8 cellular contexts compared by ENCODE assay signal in the genomic region with DNA sequence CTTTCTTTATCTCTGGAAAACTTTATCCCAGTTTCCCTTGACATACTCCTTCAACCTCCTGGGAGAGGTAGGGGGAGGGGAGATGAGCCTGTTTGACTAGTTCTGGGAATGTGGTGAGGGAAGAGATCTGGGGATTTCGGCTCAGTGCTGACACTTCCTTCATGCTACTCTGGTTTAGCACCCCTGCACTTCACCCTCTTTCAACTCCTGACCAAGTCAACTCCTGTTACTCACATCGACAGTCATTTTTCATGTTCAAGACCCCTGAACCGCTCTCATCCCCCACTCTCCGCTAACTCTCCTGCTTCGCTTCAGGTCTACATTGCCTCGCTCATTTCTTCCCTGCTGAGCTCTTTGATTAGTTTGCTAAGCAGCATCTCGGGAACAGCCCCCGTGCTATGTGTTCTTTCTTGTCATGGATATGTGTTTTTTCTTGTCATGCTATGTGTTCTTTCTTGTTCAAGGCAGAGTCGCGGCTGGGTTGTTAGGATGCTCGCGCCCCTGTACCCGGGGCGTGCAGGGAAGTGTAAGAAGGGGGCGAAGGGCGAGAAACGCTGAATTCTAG. TPM values are rescaled to one million over a fixed set of nuclear protein-coding genes. Genes with fewer than 3 reads are reported as not detected.
DNase-seq lines count a peak whose midpoint lies in the region; ATAC-seq and TF ChIP-seq lines count a peak whose summit lies in the region.

No MANE protein-coding gene starts in this region.

- peaks cover 51% of the 10 kb centered on the region for H3K4me1 Mint-ChIP-seq in activated CD4-positive, alpha-beta memory T cell treated with anti-CD3 and anti-CD28 coated beads, Interleukin-2, amount 10 ng/mL, durations not matched to agents 7 days and 5 days

- no peak for DNase-seq in GM06990 (ENCODE audit: extremely low read depth, insufficient read length)
- peak; percentile 86 for DNase-seq in NCI-H2171 treated with DMSO at 0.1 percent for 48 hours (lab: John Stamatoyannopoulos, UW)
- peak; percentile 43 for DNase-seq in activated CD4-positive, alpha-beta memory T cell treated with anti-CD3 and anti-CD28 coated beads, Interleukin-2, amount 10 ng/mL, durations not matched to agents 7 days and 5 days
- peak; percentile 64 for DNase-seq in superior temporal gyrus (ENCODE audit: extremely low spot score)
- DNase-seq in GM20000 (ENCODE audit: low spot score): no peak

- H3K4me3 Mint-ChIP-seq in activated CD4-positive, alpha-beta memory T cell treated with anti-CD3 and anti-CD28 coated beads, Interleukin-2, amount 10 ng/mL, durations not matched to agents 7 days and 5 days: peak overlapping the region; percentile 88

- H3K9me3 ChIP-seq in endocrine pancreas (ENCODE audit: control insufficient read depth, low read length) (no peaks in the 10 kb centered on the region), mononuclear cell (ENCODE audit: low read depth, low read length) (no peaks in the 10 kb centered on the region)

- POLR2A ChIA-PET in activated CD4-positive, alpha-beta memory T cell treated with anti-CD3 and anti-CD28 coated beads, Interleukin-2, amount 10 ng/mL, durations not matched to agents 7 days and 5 days (lab: Charles Lee): interaction anchor here (0.7 to 6.4 kb wide), 14 partner anchors 12 to 1133 kb away, joined by 3 to 88 read pairs (median 4); a partner anchor contains a TSS

- H3K36me3 ChIP-seq in GM06990 (ENCODE audit: control insufficient read depth, insufficient read depth, low read length) (no peaks in the 10 kb centered on the region), endocrine pancreas (ENCODE audit: control insufficient read depth, insufficient read depth, low read length) (no peaks in the 10 kb centered on the region)

- no peaks in the 10 kb centered on the region for H3K27me3 Mint-ChIP-seq in activated CD4-positive, alpha-beta memory T cell treated with anti-CD3 and anti-CD28 coated beads, Interleukin-2, amount 10 ng/mL, durations not matched to agents 7 days and 5 days

- H3K4me1 ChIP-seq in endocrine pancreas (ENCODE audit: control insufficient read depth, insufficient read depth, low read length) (peaks cover 4% of the 10 kb centered on the region), mononuclear cell (ENCODE audit: insufficient read depth, low read length) (peaks cover 38% of the 10 kb centered on the region)

- ATAC-seq in HG02610 (IDR thresholded peaks at IDR 0.05; ENCODE audit: unreplicated experiment): peak; percentile 13

- no peak for TF ChIP-seq CTCF in GM06990 (IDR thresholded peaks at IDR 0.05; ENCODE audit: insufficient read depth, low read length, poor library complexity, severe bottlenecking)
- TF ChIP-seq CTCF in GM20000 (IDR thresholded peaks at IDR 0.05; ENCODE audit: extremely low read depth, missing control alignments): no peak

- peak overlapping the region; percentile 93 for H3K27ac Mint-ChIP-seq in activated CD4-positive, alpha-beta memory T cell treated with anti-CD3 and anti-CD28 coated beads, Interleukin-2, amount 10 ng/mL, durations not matched to agents 7 days and 5 days

- H3K9me3 Mint-ChIP-seq in activated CD4-positive, alpha-beta memory T cell treated with anti-CD3 and anti-CD28 coated beads, Interleukin-2, amount 10 ng/mL, durations not matched to agents 7 days and 5 days: no peaks in the 10 kb centered on the region

- H3K4me3 ChIP-seq in GM06990 (replicated peaks; ENCODE audit: low read depth, low read length): peak overlapping the region; percentile 64
- peak overlapping the region; percentile 94 for H3K4me3 ChIP-seq in endocrine pancreas (ENCODE audit: control insufficient read depth, insufficient read depth, low read length)
- peak overlapping the region; percentile 30 for H3K4me3 ChIP-seq in mononuclear cell (ENCODE audit: low read length)

- no peak overlapping the region for H3K9ac ChIP-seq in endocrine pancreas (ENCODE audit: control insufficient read depth, insufficient read depth, low read length)

- H3K36me3 Mint-ChIP-seq in activated CD4-positive, alpha-beta memory T cell treated with anti-CD3 and anti-CD28 coated beads, Interleukin-2, amount 10 ng/mL, durations not matched to agents 7 days and 5 days (ENCODE audit: low read depth): peaks cover 3% of the 10 kb centered on the region

- H3K27me3 ChIP-seq in GM06990 (replicated peaks; ENCODE audit: control insufficient read depth, insufficient read depth, low read length) (no peaks in the 10 kb centered on the region), endocrine pancreas (ENCODE audit: control insufficient read depth, insufficient read depth, low read length) (no peaks in the 10 kb centered on the region), mononuclear cell (ENCODE audit: insufficient read depth, low read length) (no peaks in the 10 kb centered on the region)

- CTCF ChIA-PET in activated CD4-positive, alpha-beta memory T cell treated with anti-CD3 and anti-CD28 coated beads, Interleukin-2, amount 10 ng/mL, durations not matched to agents 7 days and 5 days (lab: Charles Lee): interaction anchor here (1.0 to 3.5 kb wide), 6 partner anchors 13 to 102 kb away, joined by 3 to 22 read pairs (median 4); a partner anchor contains a TSS

RNA-seq across cellular contexts. Expression of a gene that starts 16.6 kb away (rescaled TPM):
- 10 to 100 TPM; 56.8 to 58.0 TPM for total RNA-seq in activated CD4-positive, alpha-beta memory T cell treated with anti-CD3 and anti-CD28 coated beads, Interleukin-2, amount 10 ng/mL, durations not matched to agents 7 days and 5 days
- total RNA-seq in mononuclear cell: 18.5 TPM

Comparison
In these comparisons a context has a peak if more than half of its experiments do, and no peak if none do; other contexts are left out.
1. DNase-seq: peak in NCI-H2171 treated with DMSO at 0.1 percent for 48 hours (single experiment), activated CD4-positive, alpha-beta memory T cell treated with anti-CD3 and anti-CD28 coated beads, Interleukin-2, amount 10 ng/mL, durations not matched to agents 7 days and 5 days (single experiment) and superior temporal gyrus (single experiment); none in GM06990 (single experiment) and GM20000 (single experiment).
2. H3K4me3 ChIP-seq: peak in every context shown above with its lines; median percentile 94 in endocrine pancreas; 64 in GM06990; 30 in mononuclear cell.